ENCODE assay signal across 25 cellular contexts in genomic region chr16:13483121-13483520, GRCh38.
DNase-seq lines count a peak whose midpoint lies in the region; TF ChIP-seq lines count a peak whose summit lies in the region.
"Had no signal": no experiment of that assay in that cellular context is flagged by ENCODE, and none has a peak within 500 bp of the region (broad histone marks: within the 10 kb centered on the region; RNA-seq: fewer than 3 reads in every experiment).

No MANE protein-coding gene starts in this region.

- CTCF ChIA-PET in RWPE1 (lab: Yijun Ruan, JAX), result no interaction called here

- H3K4me3 ChIP-seq in foreskin fibroblast (ENCODE audit: low read depth in 1 of 2, low read length in 2 of 2), result no peak overlapping the region
- H3K4me3 ChIP-seq: BLaER1, GM12878 had no signal

- peaks cover 60% of the 10 kb centered on the region for H3K9me3 Mint-ChIP-seq in HFFc6

- peak; percentile 15 for DNase-seq in LHCN-M2 (ENCODE audit: low read depth)
- no peak for DNase-seq in RWPE1 (ENCODE audit: low spot score)
- peak; percentile 1 to 5 for DNase-seq in foreskin fibroblast
- peak; percentile 18 for DNase-seq in superior temporal gyrus (ENCODE audit: extremely low spot score)
- no peak for DNase-seq in Kasumi-1 (lab: John Stamatoyannopoulos, UW)
- DNase-seq in stimulated activated CD8-positive, alpha-beta memory T cell treated with anti-CD3 and anti-CD28 coated beads, Interleukin-4, amount 100 ng/mL, for 48 hours, result no peak
- DNase-seq in HFFc6, result no peak
- DNase-seq: 8988T; ACHN; BE2C; C1 segment of cervical spinal cord; CD4-positive, alpha-beta memory T cell; CD4-positive, CD25-positive, alpha-beta regulatory T cell; CD8-positive, alpha-beta memory T cell; COR-L47; DMS 273 treated with DMSO at 0.1 percent for 48 hours; DMS153; DMS53; DMS79; DND-41; EL; GDM1 had no signal

- peak overlapping the region; percentile 27; the same call in 1 of the 2 replicates for H3K27ac ChIP-seq in RWPE1
- H3K27ac ChIP-seq: BLaER1 had no signal

- TF ChIP-seq CTCF in RWPE1 (conservative IDR thresholded peaks at IDR 0.05; ENCODE audit: low read depth) (no peak), foreskin fibroblast (IDR thresholded peaks at IDR 0.05; ENCODE audit: low read depth, low read length) (no peak), HFFc6 (IDR thresholded peaks at IDR 0.05) (no peak)

- POLR2A ChIA-PET in RWPE1 (lab: Yijun Ruan, JAX; ENCODE audit: low non-redundant PET), result no interaction called here

- no peak overlapping the region for H3K4me3 Mint-ChIP-seq in HFFc6
- H3K4me3 Mint-ChIP-seq: CD14-positive monocyte; CD4-positive, alpha-beta memory T cell; CD4-positive, CD25-positive, alpha-beta regulatory T cell; CD8-positive, alpha-beta memory T cell had no signal

- peaks cover 1% of the 10 kb centered on the region; the same call in 1 of the 2 replicates for H3K27me3 Mint-ChIP-seq in HFFc6 (ENCODE audit: insufficient read depth)
- H3K27me3 Mint-ChIP-seq: CD4-positive, alpha-beta memory T cell; CD4-positive, CD25-positive, alpha-beta regulatory T cell; CD8-positive, alpha-beta memory T cell had no signal

- no peaks in the 10 kb centered on the region for H3K4me1 Mint-ChIP-seq in HFFc6 (ENCODE audit: low read depth)
- H3K4me1 Mint-ChIP-seq: CD14-positive monocyte; CD4-positive, alpha-beta memory T cell; CD4-positive, CD25-positive, alpha-beta regulatory T cell; CD8-positive, alpha-beta memory T cell had no signal

- no peak overlapping the region for H3K27ac Mint-ChIP-seq in HFFc6
- H3K27ac Mint-ChIP-seq: CD14-positive monocyte; CD4-positive, alpha-beta memory T cell; CD4-positive, CD25-positive, alpha-beta regulatory T cell; CD8-positive, alpha-beta memory T cell had no signal

- H3K36me3 Mint-ChIP-seq in HFFc6 (ENCODE audit: low read depth), result peaks cover under 1% of the 10 kb centered on the region
- H3K36me3 Mint-ChIP-seq: CD14-positive monocyte; CD4-positive, alpha-beta memory T cell; CD4-positive, CD25-positive, alpha-beta regulatory T cell; CD8-positive, alpha-beta memory T cell had no signal

Comparison
In these comparisons a context has a peak if more than half of its experiments do, and no peak if none do; other contexts are left out.
1. DNase-seq: peak in LHCN-M2 (single experiment), foreskin fibroblast (2 of 2) and superior temporal gyrus (single experiment); none in RWPE1 (single experiment), Kasumi-1 (0 of 2), stimulated activated CD8-positive, alpha-beta memory T cell treated with anti-CD3 and anti-CD28 coated beads, Interleukin-4, amount 100 ng/mL, for 48 hours (single experiment) and HFFc6 (single experiment).